ENCODE assay signal across 8 cellular contexts in genomic region chr1:213989740-213990472, GRCh38. TPM values are rescaled to one million over a fixed set of nuclear protein-coding genes. Genes with fewer than 3 reads are reported as not detected.
DNase-seq lines count a peak whose midpoint lies in the region; ATAC-seq and TF ChIP-seq lines count a peak whose summit lies in the region.

No MANE protein-coding gene starts in this region.

- H3K27ac ChIP-seq in HEK293 (ENCODE audit: extremely low read depth, low read depth, low read length) (peak overlapping the region; percentile 90), ovary (peak overlapping the region; percentile 75 to 94), mesenchymal stem cell (ENCODE audit: low read length, poor library complexity, severe bottlenecking) (no peak overlapping the region)

- H3K27ac Mint-ChIP-seq in endothelial cell (ENCODE audit: unreplicated experiment), result no peak overlapping the region
- H3K27ac Mint-ChIP-seq in effector memory CD8-positive, alpha-beta T cell, result no peak overlapping the region

- no peaks in the 10 kb centered on the region for H3K79me1 ChIP-seq in mesenchymal stem cell (replicated peaks; ENCODE audit: low read length, poor library complexity, severe bottlenecking)

- intact Hi-C loops in ovary (cut with DNase I), result no loop called here

- 16 to 26% (median 23%) methylated on average over 5 of the region's 5 CpGs for WGBS in ovary, 3 donors
- 29% methylated on average over 4 of the region's 5 CpGs for WGBS in mesenchymal stem cell

- CTCF ChIA-PET in HEK293 (lab: Yijun Ruan, JAX), result interaction anchor here (0.6 to 1.3 kb wide), 4 partner anchors 134 to 374 kb away, joined by 3 to 7 read pairs (median 6); no protein-coding TSS in a partner anchor

- ATAC-seq in effector memory CD8-positive, alpha-beta T cell (replicated peaks), result no peak

- no peak overlapping the region for H3K4me2 ChIP-seq in mesenchymal stem cell (ENCODE audit: low read length, poor library complexity, severe bottlenecking)

- H3K4me3 ChIP-seq in HEK293 (ENCODE audit: low read depth, low read length), result peak overlapping the region; percentile 68
- H3K4me3 ChIP-seq in ovary, result peak overlapping the region; percentile 53
- H3K4me3 ChIP-seq in mesenchymal stem cell (ENCODE audit: insufficient read depth in 1 of 2, low read depth in 1 of 2, low read length in 2 of 2), result peak overlapping the region in 1 of 2 experiments; percentile 85

- no peak overlapping the region for H3K4ac ChIP-seq in mesenchymal stem cell (ENCODE audit: low read depth in 1 of 2, low read length in 2 of 2)

- H2AK5ac ChIP-seq in mesenchymal stem cell (ENCODE audit: low read length, severe bottlenecking), result no peak overlapping the region

- H2BK15ac ChIP-seq in mesenchymal stem cell (ENCODE audit: low read depth, poor library complexity, severe bottlenecking), result no peak overlapping the region

- no peak overlapping the region for H2BK5ac ChIP-seq in mesenchymal stem cell (ENCODE audit: low read depth, low read length, poor library complexity, severe bottlenecking)

- no peak overlapping the region for H2BK120ac ChIP-seq in mesenchymal stem cell (ENCODE audit: low read depth, low read length)

- TF ChIP-seq POLR2A in ovary (IDR thresholded peaks at IDR 0.05), result no peak

- peaks cover 15% of the 10 kb centered on the region for H3K27me3 Mint-ChIP-seq in endothelial cell (ENCODE audit: unreplicated experiment)
- H3K27me3 Mint-ChIP-seq in effector memory CD8-positive, alpha-beta T cell, result peaks cover 64 to 86% of the 10 kb centered on the region in 2 donors

- no peak for TF ChIP-seq CTCF in HEK293 (tag by site-specific recombination; IDR thresholded peaks at IDR 0.05)
- TF ChIP-seq CTCF in endothelial cell (IDR thresholded peaks at IDR 0.05; ENCODE audit: unreplicated experiment), result no peak
- no peak for TF ChIP-seq CTCF in ovary (IDR thresholded peaks at IDR 0.05)

- H3K23ac ChIP-seq in mesenchymal stem cell (ENCODE audit: low read length in 2 of 2), result no peak overlapping the region

- H3K14ac ChIP-seq in mesenchymal stem cell (ENCODE audit: low read length in 2 of 2), result no peak overlapping the region

- POLR2A ChIA-PET in HEK293 (lab: Yijun Ruan, JAX), result interaction anchor here (0.6 to 1.1 kb wide), 6 partner anchors 13 to 1382 kb away, joined by 3 to 9 read pairs (median 4); partner anchors contain the start of gene ATF3

- H2AFZ ChIP-seq in mesenchymal stem cell (ENCODE audit: low read depth, low read length), result no peak overlapping the region

- H4K8ac ChIP-seq in mesenchymal stem cell (ENCODE audit: low read length), result no peak overlapping the region

- H3K4me1 ChIP-seq in HEK293 (ENCODE audit: control insufficient read depth, insufficient read depth, low read length), result peaks cover 27% of the 10 kb centered on the region
- H3K4me1 ChIP-seq in ovary (ENCODE audit: insufficient read depth), result peaks cover 10% of the 10 kb centered on the region
- H3K4me1 ChIP-seq in mesenchymal stem cell (ENCODE audit: control insufficient read depth, insufficient read depth, low read depth, low read length), result peaks cover 14% of the 10 kb centered on the region

- peak; percentile 76 for DNase-seq in NCI-H345 treated with DMSO at 0.1 percent for 48 hours (lab: John Stamatoyannopoulos, UW; ENCODE audit: unreplicated experiment)
- no peak for DNase-seq in endothelial cell (ENCODE audit: low spot score)
- DNase-seq in ovary, result peak in 1 of 5 donors; percentile 78
- no peak for DNase-seq in DMS114 treated with DMSO at 0.1 percent for 48 hours (lab: John Stamatoyannopoulos, UW; ENCODE audit: unreplicated experiment)
- DNase-seq in activated CD8-positive, alpha-beta memory T cell treated with anti-CD3 and anti-CD28 coated beads, Interleukin-2, amount 50 U/mL, for 48 hours, result no peak
- no peak for DNase-seq in effector memory CD8-positive, alpha-beta T cell
- DNase-seq in mesenchymal stem cell, result no peak

- no peak overlapping the region for H2BK12ac ChIP-seq in mesenchymal stem cell (ENCODE audit: low read length in 2 of 2)

- H4K91ac ChIP-seq in mesenchymal stem cell (ENCODE audit: low read length), result no peak overlapping the region

- no peaks in the 10 kb centered on the region for H3K27me3 ChIP-seq in ovary
- H3K27me3 ChIP-seq in mesenchymal stem cell (ENCODE audit: control insufficient read depth in 1 of 2, insufficient read depth in 1 of 2, low read length in 2 of 2), result peaks cover 48 to 53% of the 10 kb centered on the region in 2 experiments

- no peaks in the 10 kb centered on the region for H3K36me3 Mint-ChIP-seq in endothelial cell (ENCODE audit: low read depth, unreplicated experiment)
- no peaks in the 10 kb centered on the region for H3K36me3 Mint-ChIP-seq in effector memory CD8-positive, alpha-beta T cell (ENCODE audit: insufficient read depth)

- H3K9me3 Mint-ChIP-seq in endothelial cell (ENCODE audit: unreplicated experiment), result no peaks in the 10 kb centered on the region
- peaks cover 0 to 9% of the 10 kb centered on the region in 2 donors for H3K9me3 Mint-ChIP-seq in effector memory CD8-positive, alpha-beta T cell

- no peak overlapping the region for H3K9ac ChIP-seq in mesenchymal stem cell (ENCODE audit: low read length)

- TF ChIP-seq EP300 in ovary (IDR thresholded peaks at IDR 0.05), result no peak

- H3K4me1 Mint-ChIP-seq in endothelial cell (ENCODE audit: unreplicated experiment), result peaks cover 34% of the 10 kb centered on the region
- peaks cover 11 to 20% of the 10 kb centered on the region in 2 donors for H3K4me1 Mint-ChIP-seq in effector memory CD8-positive, alpha-beta T cell (ENCODE audit: low read depth in 2 of 2)

- peak overlapping the region; percentile 98 for H3K4me3 Mint-ChIP-seq in endothelial cell (ENCODE audit: unreplicated experiment)
- H3K4me3 Mint-ChIP-seq in effector memory CD8-positive, alpha-beta T cell, result no peak overlapping the region

- H3K18ac ChIP-seq in mesenchymal stem cell (ENCODE audit: low read depth in 1 of 2, low read length in 2 of 2), result no peak overlapping the region

- no peaks in the 10 kb centered on the region for H3K36me3 ChIP-seq in HEK293 (ENCODE audit: control insufficient read depth in 2 of 2, insufficient read depth in 1 of 2, low read length in 2 of 2)
- no peaks in the 10 kb centered on the region for H3K36me3 ChIP-seq in ovary
- no peaks in the 10 kb centered on the region for H3K36me3 ChIP-seq in mesenchymal stem cell (ENCODE audit: control insufficient read depth in 1 of 2, insufficient read depth in 2 of 2, low read depth in 1 of 2, low read length in 2 of 2)

- H3K9me3 ChIP-seq in HEK293 (ENCODE audit: control insufficient read depth, insufficient read depth, low read depth, low read length) (no peaks in the 10 kb centered on the region), ovary (no peaks in the 10 kb centered on the region), mesenchymal stem cell (ENCODE audit: control insufficient read depth, low read length) (peaks cover 3% of the 10 kb centered on the region)

TF ChIP-seq in HEK293, 187 proteins besides CTCF, POLR2A, EP300 and RAD21 (continues in another document):
- TF ChIP-seq, protein P1, sequence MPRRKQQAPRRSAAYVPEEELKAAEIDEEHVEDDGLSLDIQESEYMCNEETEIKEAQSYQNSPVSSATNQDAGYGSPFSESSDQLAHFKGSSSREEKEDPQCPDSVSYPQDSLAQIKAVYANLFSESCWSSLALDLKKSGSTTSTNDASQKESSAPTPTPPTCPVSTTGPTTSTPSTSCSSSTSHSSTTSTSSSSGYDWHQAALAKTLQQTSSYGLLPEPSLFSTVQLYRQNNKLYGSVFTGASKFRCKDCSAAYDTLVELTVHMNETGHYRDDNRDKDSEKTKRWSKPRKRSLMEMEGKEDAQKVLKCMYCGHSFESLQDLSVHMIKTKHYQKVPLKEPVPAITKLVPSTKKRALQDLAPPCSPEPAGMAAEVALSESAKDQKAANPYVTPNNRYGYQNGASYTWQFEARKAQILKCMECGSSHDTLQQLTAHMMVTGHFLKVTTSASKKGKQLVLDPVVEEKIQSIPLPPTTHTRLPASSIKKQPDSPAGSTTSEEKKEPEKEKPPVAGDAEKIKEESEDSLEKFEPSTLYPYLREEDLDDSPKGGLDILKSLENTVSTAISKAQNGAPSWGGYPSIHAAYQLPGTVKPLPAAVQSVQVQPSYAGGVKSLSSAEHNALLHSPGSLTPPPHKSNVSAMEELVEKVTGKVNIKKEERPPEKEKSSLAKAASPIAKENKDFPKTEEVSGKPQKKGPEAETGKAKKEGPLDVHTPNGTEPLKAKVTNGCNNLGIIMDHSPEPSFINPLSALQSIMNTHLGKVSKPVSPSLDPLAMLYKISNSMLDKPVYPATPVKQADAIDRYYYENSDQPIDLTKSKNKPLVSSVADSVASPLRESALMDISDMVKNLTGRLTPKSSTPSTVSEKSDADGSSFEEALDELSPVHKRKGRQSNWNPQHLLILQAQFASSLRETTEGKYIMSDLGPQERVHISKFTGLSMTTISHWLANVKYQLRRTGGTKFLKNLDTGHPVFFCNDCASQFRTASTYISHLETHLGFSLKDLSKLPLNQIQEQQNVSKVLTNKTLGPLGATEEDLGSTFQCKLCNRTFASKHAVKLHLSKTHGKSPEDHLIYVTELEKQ (tag by site-specific recombination; IDR thresholded peaks at IDR 0.05; ENCODE audit: borderline replicate concordance), result no peak
- TF ChIP-seq ZNF266 (tag by site-specific recombination; IDR thresholded peaks at IDR 0.05; ENCODE audit: low read depth) (no peak), ZNF324 (tag by site-specific recombination; IDR thresholded peaks at IDR 0.05) (no peak), ZNF211 (tag by site-specific recombination; IDR thresholded peaks at IDR 0.05; ENCODE audit: low read depth) (no peak)
- TF ChIP-seq, protein P2, sequence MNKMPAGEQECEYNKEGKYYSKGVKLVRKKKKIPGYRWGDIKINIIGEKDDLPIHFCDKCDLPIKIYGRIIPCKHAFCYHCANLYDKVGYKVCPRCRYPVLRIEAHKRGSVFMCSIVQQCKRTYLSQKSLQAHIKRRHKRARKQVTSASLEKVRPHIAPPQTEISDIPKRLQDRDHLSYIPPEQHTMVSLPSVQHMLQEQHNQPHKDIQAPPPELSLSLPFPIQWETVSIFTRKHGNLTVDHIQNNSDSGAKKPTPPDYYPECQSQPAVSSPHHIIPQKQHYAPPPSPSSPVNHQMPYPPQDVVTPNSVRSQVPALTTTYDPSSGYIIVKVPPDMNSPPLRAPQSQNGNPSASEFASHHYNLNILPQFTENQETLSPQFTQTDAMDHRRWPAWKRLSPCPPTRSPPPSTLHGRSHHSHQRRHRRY (tag by site-specific recombination; IDR thresholded peaks at IDR 0.05), result no peak

RNA-seq across cellular contexts. Expression of gene PROX1, which starts 2.1 kb away (rescaled TPM):
- 7.2 TPM for total RNA-seq in endothelial cell (ENCODE audit: unreplicated experiment)
- total RNA-seq in ovary, result 10 to 100 TPM in 6 of 7 donors, 1 to 10 TPM in 1; 8.6 to 23.6 (median 16.8) TPM
- polyA plus RNA-seq in ovary, result 1 to 10 TPM; 3.6 to 4.8 TPM
- polyA plus RNA-seq in mesenchymal stem cell (2013, experiment 1 of 2), result 0.10 TPM
- polyA plus RNA-seq in mesenchymal stem cell (2013, experiment 2 of 2), result 0.11 TPM
